In genomic region chr2:102317715-102318114, GRCh38 we compare ENCODE assay signal across 37 cellular contexts. TPM values are rescaled to one million over a fixed set of nuclear protein-coding genes. Genes with fewer than 3 reads are reported as not detected.
DNase-seq lines count a peak whose midpoint lies in the region; ATAC-seq and TF ChIP-seq lines count a peak whose summit lies in the region.
"Had no signal": no experiment of that assay in that cellular context is flagged by ENCODE, and none has a peak within 500 bp of the region (broad histone marks: within the 10 kb centered on the region; RNA-seq: fewer than 3 reads in every experiment).

No MANE protein-coding gene starts in this region.

- DNase-seq in DMS53 (lab: John Stamatoyannopoulos, UW) = peak; percentile 23
- no peak for DNase-seq in DMS53 treated with DMSO at 0.1 percent for 48 hours (lab: John Stamatoyannopoulos, UW; ENCODE audit: unreplicated experiment)
- peak; percentile 88 for DNase-seq in epithelial cell of esophagus (ENCODE audit: low read depth)
- no peak for DNase-seq in stimulated activated naive CD8-positive, alpha-beta T cell treated with anti-CD3 and anti-CD28 coated beads, Interleukin-15, Interleukin-2, amounts not matched to agents 100 U/mL and 50 U/mL, for 24 hours
- DNase-seq in SIG-M5 treated with dmso at 0.1 percent for 504 hours (lab: John Stamatoyannopoulos, UW; ENCODE audit: unreplicated experiment) = no peak
- DNase-seq in SK-N-DZ (ENCODE audit: low spot score) = no peak
- DNase-seq in suprapubic skin (ENCODE audit: low spot score in 2 of 2) = no peak
- DNase-seq: activated CD4-positive, alpha-beta T cell treated with anti-CD3 and anti-CD28 coated beads for 1 hour; activated CD8-positive, alpha-beta memory T cell treated with anti-CD3 and anti-CD28 coated beads for 24 hours; activated T-cell treated with anti-CD3 and anti-CD28 coated beads for 4 hours; aorta; C1 segment of cervical spinal cord; colonic mucosa; DMS79 treated with DMSO at 0.1 percent for 48 hours; effector CD4-positive, alpha-beta T cell; erythroblast; glutamatergic neuron; GM23248; kidney; midbrain; naive thymus-derived CD8-positive, alpha-beta T cell; NCI-H1092 treated with DMSO at 0.1 percent for 48 hours; NCI-H1694 treated with DMSO at 0.1 percent for 48 hours; NCI-H2171 treated with DMSO at 0.1 percent for 48 hours; NCI-H510A; occipital lobe; OCI-M1; psoas muscle; sigmoid colon; stimulated activated CD4-positive, alpha-beta T cell treated with anti-CD3 and anti-CD28 coated beads, Interleukin-12 subunit alpha, Interleukin-12 subunit beta, amount 100 ng/mL, for 4 hours; stimulated activated CD4-positive, alpha-beta T cell treated with anti-CD3 and anti-CD28 coated beads, Interleukin-2, amount 100 ng/mL, for 48 hours had no signal

- TF ChIP-seq CTCF in epithelial cell of esophagus (IDR thresholded peaks at IDR 0.05; ENCODE audit: insufficient read depth, low read depth, low read length, missing control alignments) (no peak), suprapubic skin (IDR thresholded peaks at IDR 0.05) (no peak)

- H3K4me3 ChIP-seq in epithelial cell of esophagus (ENCODE audit: low read length) (no peak overlapping the region), suprapubic skin (no peak overlapping the region)
- H3K4me3 ChIP-seq: cardiac muscle cell, colonic mucosa, GM23248, psoas muscle, sigmoid colon, tibial nerve had no signal

- no peaks in the 10 kb centered on the region for H3K36me3 ChIP-seq in suprapubic skin
- H3K36me3 ChIP-seq: cardiac muscle cell, colonic mucosa, sigmoid colon, tibial nerve had no signal

- no peak for TF ChIP-seq EP300 in suprapubic skin (IDR thresholded peaks at IDR 0.05)

- peak; percentile 39 for ATAC-seq in stimulated activated naive CD8-positive, alpha-beta T cell treated with anti-CD3 and anti-CD28 coated beads, Interleukin-15, Interleukin-2, amounts not matched to agents 100 U/mL and 50 U/mL, for 24 hours
- ATAC-seq: naive thymus-derived CD8-positive, alpha-beta T cell; psoas muscle; Right ventricle myocardium inferior had no signal

- no peak for TF ChIP-seq POLR2A in suprapubic skin (IDR thresholded peaks at IDR 0.05)

- no peaks in the 10 kb centered on the region for H3K9me3 ChIP-seq in suprapubic skin
- H3K9me3 ChIP-seq: colonic mucosa, psoas muscle, sigmoid colon, tibial nerve had no signal

- 48% methylated on average over 2 of the region's 2 CpGs for WGBS in suprapubic skin

- H3K27me3 ChIP-seq in suprapubic skin = no peaks in the 10 kb centered on the region
- H3K27me3 ChIP-seq: cardiac muscle cell, colonic mucosa, sigmoid colon, tibial nerve had no signal

- no peak overlapping the region for H3K27ac ChIP-seq in suprapubic skin
- H3K27ac ChIP-seq: 22Rv1, cardiac muscle cell, colonic mucosa, GM23248, psoas muscle, sigmoid colon, tibial nerve had no signal

- no peaks in the 10 kb centered on the region for H3K4me1 ChIP-seq in suprapubic skin
- H3K4me1 ChIP-seq: psoas muscle, sigmoid colon, tibial nerve had no signal

TF ChIP-seq in PFSK-1, 5 proteins besides CTCF, POLR2A, EP300 and RAD21:
- TF ChIP-seq SIN3A (IDR thresholded peaks at IDR 0.05; ENCODE audit: borderline replicate concordance, insufficient read depth, low read length) (no peak; the same call in 1 of the 2 replicates), FOXP2 (optimal IDR thresholded peaks at IDR 0.05; ENCODE audit: borderline replicate concordance, extremely low read depth, extremely low read length, insufficient read depth) (peak; percentile 89), POLR2AphosphoS5 (IDR thresholded peaks at IDR 0.05; ENCODE audit: low read depth, low read length) (no peak), TAF1 (IDR thresholded peaks at IDR 0.05; ENCODE audit: borderline replicate concordance, insufficient read depth, low read length) (no peak)
- TF ChIP-seq, protein P1, sequence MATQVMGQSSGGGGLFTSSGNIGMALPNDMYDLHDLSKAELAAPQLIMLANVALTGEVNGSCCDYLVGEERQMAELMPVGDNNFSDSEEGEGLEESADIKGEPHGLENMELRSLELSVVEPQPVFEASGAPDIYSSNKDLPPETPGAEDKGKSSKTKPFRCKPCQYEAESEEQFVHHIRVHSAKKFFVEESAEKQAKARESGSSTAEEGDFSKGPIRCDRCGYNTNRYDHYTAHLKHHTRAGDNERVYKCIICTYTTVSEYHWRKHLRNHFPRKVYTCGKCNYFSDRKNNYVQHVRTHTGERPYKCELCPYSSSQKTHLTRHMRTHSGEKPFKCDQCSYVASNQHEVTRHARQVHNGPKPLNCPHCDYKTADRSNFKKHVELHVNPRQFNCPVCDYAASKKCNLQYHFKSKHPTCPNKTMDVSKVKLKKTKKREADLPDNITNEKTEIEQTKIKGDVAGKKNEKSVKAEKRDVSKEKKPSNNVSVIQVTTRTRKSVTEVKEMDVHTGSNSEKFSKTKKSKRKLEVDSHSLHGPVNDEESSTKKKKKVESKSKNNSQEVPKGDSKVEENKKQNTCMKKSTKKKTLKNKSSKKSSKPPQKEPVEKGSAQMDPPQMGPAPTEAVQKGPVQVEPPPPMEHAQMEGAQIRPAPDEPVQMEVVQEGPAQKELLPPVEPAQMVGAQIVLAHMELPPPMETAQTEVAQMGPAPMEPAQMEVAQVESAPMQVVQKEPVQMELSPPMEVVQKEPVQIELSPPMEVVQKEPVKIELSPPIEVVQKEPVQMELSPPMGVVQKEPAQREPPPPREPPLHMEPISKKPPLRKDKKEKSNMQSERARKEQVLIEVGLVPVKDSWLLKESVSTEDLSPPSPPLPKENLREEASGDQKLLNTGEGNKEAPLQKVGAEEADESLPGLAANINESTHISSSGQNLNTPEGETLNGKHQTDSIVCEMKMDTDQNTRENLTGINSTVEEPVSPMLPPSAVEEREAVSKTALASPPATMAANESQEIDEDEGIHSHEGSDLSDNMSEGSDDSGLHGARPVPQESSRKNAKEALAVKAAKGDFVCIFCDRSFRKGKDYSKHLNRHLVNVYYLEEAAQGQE (IDR thresholded peaks at IDR 0.05; ENCODE audit: insufficient read depth in 1 of 2, low read depth in 2 of 2, low read length in 2 of 2) = no peak

RNA-seq across cellular contexts. Expression of gene IL1RL1, which starts 6.4 kb away (rescaled TPM):
- polyA plus RNA-seq in PFSK-1 (2012; ENCODE audit: insufficient read length, low read depth) = 0.92 TPM
- not detected in 2 replicates for polyA plus RNA-seq in SK-N-DZ (2014; cell fraction: cytosol; rRNA removed)
- polyA plus RNA-seq in SK-N-DZ (2014; cell fraction: nucleus; rRNA removed) = not detected in 2 replicates
- total RNA-seq in suprapubic skin = 1 to 10 TPM in 3 of 4 donors, under 1 TPM in 1; 0.98 to 6.6 (median 1.2) TPM
- total RNA-seq: cardiac muscle cell; GM23248; HT1080; naive thymus-derived CD8-positive, alpha-beta T cell; occipital lobe had no signal
- polyA plus RNA-seq: cardiac muscle cell; naive thymus-derived CD8-positive, alpha-beta T cell had no signal

RNA-seq across cellular contexts. Expression of gene IL18R1, which starts 37.9 kb away (rescaled TPM):
- polyA plus RNA-seq in PFSK-1 (2012; ENCODE audit: insufficient read length, low read depth) = 14.0 TPM
- polyA plus RNA-seq in SK-N-DZ (2014; cell fraction: cytosol; rRNA removed) = not detected in 2 replicates
- not detected in 2 replicates for polyA plus RNA-seq in SK-N-DZ (2014; cell fraction: nucleus; rRNA removed)
- 1 to 10 TPM in 3 of 4 donors, under 1 TPM in 1; 0.89 to 7.2 (median 2.2) TPM for total RNA-seq in suprapubic skin

Comparison
In these comparisons a context has a peak if more than half of its experiments do, and no peak if none do; other contexts are left out.
1. DNase-seq: peak in DMS53 (single experiment) and epithelial cell of esophagus (single experiment); none in DMS53 treated with DMSO at 0.1 percent for 48 hours (single experiment), stimulated activated naive CD8-positive, alpha-beta T cell treated with anti-CD3 and anti-CD28 coated beads, Interleukin-15, Interleukin-2, amounts not matched to agents 100 U/mL and 50 U/mL, for 24 hours (single experiment), SIG-M5 treated with dmso at 0.1 percent for 504 hours (single experiment), SK-N-DZ (single experiment) and suprapubic skin (0 of 2).